Comparison of ENCODE assay signal across 1 cellular context in the genomic region with DNA sequence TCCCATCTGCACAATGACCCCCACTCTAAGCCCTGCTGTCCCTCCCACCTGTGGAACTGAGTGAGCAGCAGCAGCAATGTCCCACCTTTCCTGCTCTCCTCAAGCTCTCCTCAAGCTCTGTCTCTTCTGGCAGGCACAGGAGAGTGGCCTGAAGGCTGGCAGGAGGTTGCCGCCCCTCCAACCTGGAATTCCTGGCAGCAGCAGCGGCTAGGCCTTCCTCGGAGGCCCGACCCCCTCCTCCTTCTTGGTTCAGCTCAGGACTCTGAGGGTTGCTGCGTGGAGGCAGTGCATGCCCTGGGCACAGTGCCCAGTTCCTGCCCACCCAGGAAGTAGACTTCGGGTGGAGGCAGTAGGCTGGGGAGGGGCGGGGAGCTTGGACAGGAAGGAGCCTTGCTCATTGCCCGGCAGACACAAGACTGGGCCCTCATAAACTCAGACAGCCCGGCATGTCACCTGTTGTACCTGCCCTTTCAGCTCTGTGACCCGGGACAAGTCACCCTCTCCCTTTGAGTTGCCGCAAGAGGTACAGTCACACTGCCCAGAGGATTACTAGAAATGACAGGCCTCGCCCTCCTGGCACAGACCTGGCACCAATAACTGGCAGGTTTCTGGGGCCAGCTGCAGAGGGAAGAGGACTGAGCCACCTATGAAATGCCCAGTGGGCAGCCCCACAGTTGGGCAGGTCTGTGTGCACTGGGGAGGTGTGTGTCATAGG.
TF ChIP-seq lines count a peak whose summit lies in the region.

No MANE protein-coding gene starts in this region.

TF ChIP-seq in HepG2, 621 proteins besides CTCF, POLR2A, EP300 and RAD21 (continued from another document and continues in another):
- TF ChIP-seq, protein P1, sequence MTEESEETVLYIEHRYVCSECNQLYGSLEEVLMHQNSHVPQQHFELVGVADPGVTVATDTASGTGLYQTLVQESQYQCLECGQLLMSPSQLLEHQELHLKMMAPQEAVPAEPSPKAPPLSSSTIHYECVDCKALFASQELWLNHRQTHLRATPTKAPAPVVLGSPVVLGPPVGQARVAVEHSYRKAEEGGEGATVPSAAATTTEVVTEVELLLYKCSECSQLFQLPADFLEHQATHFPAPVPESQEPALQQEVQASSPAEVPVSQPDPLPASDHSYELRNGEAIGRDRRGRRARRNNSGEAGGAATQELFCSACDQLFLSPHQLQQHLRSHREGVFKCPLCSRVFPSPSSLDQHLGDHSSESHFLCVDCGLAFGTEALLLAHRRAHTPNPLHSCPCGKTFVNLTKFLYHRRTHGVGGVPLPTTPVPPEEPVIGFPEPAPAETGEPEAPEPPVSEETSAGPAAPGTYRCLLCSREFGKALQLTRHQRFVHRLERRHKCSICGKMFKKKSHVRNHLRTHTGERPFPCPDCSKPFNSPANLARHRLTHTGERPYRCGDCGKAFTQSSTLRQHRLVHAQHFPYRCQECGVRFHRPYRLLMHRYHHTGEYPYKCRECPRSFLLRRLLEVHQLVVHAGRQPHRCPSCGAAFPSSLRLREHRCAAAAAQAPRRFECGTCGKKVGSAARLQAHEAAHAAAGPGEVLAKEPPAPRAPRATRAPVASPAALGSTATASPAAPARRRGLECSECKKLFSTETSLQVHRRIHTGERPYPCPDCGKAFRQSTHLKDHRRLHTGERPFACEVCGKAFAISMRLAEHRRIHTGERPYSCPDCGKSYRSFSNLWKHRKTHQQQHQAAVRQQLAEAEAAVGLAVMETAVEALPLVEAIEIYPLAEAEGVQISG (CRISPR knock-in tag; IDR thresholded peaks at IDR 0.05): no peak
- no peak for TF ChIP-seq ZNF549 (CRISPR knock-in tag; IDR thresholded peaks at IDR 0.05)
- TF ChIP-seq IKZF1 (IDR thresholded peaks at IDR 0.05): no peak
- no peak for TF ChIP-seq AGO2 (optimal IDR thresholded peaks at IDR 0.05; ENCODE audit: low read depth, low read length)
- no peak for TF ChIP-seq ZBTB1 (CRISPR knock-in tag; IDR thresholded peaks at IDR 0.05; ENCODE audit: borderline replicate concordance)
- TF ChIP-seq BCL6 (CRISPR knock-in tag; IDR thresholded peaks at IDR 0.05): peak; percentile 42; the same call in 1 of the 2 replicates
- no peak for TF ChIP-seq ATF7 (IDR thresholded peaks at IDR 0.05)
- no peak for TF ChIP-seq ATF7 (CRISPR knock-in tag; IDR thresholded peaks at IDR 0.05)
- no peak for TF ChIP-seq CAMTA2 (CRISPR knock-in tag; IDR thresholded peaks at IDR 0.05; ENCODE audit: borderline replicate concordance)
- TF ChIP-seq XRCC5 (optimal IDR thresholded peaks at IDR 0.05; ENCODE audit: low read length): no peak
- no peak for TF ChIP-seq JDP2 (CRISPR knock-in tag; IDR thresholded peaks at IDR 0.05; ENCODE audit: borderline replicate concordance)
- peak; percentile 47; the same call in 1 of the 2 replicates for TF ChIP-seq POLR2G (IDR thresholded peaks at IDR 0.05; ENCODE audit: low read depth, low read length)
- TF ChIP-seq ZSCAN25 (CRISPR knock-in tag; IDR thresholded peaks at IDR 0.05): 0 out of 2 replicates have a peak, but pooled peaks have one; percentile 18
- TF ChIP-seq PHB2 (IDR thresholded peaks at IDR 0.05; ENCODE audit: partially characterized antibody): no peak
- no peak for TF ChIP-seq ZKSCAN5 (CRISPR knock-in tag; IDR thresholded peaks at IDR 0.05)
- TF ChIP-seq TBX2 (CRISPR knock-in tag; IDR thresholded peaks at IDR 0.05; ENCODE audit: borderline replicate concordance): peak; percentile 29; the same call in 1 of the 2 replicates
- TF ChIP-seq, protein P2, sequence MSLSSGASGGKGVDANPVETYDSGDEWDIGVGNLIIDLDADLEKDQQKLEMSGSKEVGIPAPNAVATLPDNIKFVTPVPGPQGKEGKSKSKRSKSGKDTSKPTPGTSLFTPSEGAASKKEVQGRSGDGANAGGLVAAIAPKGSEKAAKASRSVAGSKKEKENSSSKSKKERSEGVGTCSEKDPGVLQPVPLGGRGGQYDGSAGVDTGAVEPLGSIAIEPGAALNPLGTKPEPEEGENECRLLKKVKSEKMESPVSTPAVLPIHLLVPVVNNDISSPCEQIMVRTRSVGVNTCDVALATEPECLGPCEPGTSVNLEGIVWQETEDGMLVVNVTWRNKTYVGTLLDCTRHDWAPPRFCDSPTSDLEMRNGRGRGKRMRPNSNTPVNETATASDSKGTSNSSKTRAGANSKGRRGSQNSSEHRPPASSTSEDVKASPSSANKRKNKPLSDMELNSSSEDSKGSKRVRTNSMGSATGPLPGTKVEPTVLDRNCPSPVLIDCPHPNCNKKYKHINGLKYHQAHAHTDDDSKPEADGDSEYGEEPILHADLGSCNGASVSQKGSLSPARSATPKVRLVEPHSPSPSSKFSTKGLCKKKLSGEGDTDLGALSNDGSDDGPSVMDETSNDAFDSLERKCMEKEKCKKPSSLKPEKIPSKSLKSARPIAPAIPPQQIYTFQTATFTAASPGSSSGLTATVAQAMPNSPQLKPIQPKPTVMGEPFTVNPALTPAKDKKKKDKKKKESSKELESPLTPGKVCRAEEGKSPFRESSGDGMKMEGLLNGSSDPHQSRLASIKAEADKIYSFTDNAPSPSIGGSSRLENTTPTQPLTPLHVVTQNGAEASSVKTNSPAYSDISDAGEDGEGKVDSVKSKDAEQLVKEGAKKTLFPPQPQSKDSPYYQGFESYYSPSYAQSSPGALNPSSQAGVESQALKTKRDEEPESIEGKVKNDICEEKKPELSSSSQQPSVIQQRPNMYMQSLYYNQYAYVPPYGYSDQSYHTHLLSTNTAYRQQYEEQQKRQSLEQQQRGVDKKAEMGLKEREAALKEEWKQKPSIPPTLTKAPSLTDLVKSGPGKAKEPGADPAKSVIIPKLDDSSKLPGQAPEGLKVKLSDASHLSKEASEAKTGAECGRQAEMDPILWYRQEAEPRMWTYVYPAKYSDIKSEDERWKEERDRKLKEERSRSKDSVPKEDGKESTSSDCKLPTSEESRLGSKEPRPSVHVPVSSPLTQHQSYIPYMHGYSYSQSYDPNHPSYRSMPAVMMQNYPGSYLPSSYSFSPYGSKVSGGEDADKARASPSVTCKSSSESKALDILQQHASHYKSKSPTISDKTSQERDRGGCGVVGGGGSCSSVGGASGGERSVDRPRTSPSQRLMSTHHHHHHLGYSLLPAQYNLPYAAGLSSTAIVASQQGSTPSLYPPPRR (CRISPR knock-in tag; IDR thresholded peaks at IDR 0.05; ENCODE audit: borderline replicate concordance): 0 out of 2 replicates have a peak, but pooled peaks have one; percentile 39
- TF ChIP-seq ZNF441 (CRISPR knock-in tag; IDR thresholded peaks at IDR 0.05; ENCODE audit: borderline replicate concordance): no peak
- TF ChIP-seq ZBTB20 (CRISPR knock-in tag; IDR thresholded peaks at IDR 0.05; ENCODE audit: borderline replicate concordance, low read depth): no peak
- TF ChIP-seq ZNF777 (CRISPR knock-in tag; IDR thresholded peaks at IDR 0.05): no peak
- no peak for TF ChIP-seq SAFB2 (CRISPR knock-in tag; IDR thresholded peaks at IDR 0.05; ENCODE audit: borderline replicate concordance, low read depth)
- no peak for TF ChIP-seq ZNF740 (CRISPR knock-in tag; IDR thresholded peaks at IDR 0.05)
- no peak for TF ChIP-seq ATF2 (CRISPR knock-in tag; IDR thresholded peaks at IDR 0.05)
- TF ChIP-seq, protein P3, sequence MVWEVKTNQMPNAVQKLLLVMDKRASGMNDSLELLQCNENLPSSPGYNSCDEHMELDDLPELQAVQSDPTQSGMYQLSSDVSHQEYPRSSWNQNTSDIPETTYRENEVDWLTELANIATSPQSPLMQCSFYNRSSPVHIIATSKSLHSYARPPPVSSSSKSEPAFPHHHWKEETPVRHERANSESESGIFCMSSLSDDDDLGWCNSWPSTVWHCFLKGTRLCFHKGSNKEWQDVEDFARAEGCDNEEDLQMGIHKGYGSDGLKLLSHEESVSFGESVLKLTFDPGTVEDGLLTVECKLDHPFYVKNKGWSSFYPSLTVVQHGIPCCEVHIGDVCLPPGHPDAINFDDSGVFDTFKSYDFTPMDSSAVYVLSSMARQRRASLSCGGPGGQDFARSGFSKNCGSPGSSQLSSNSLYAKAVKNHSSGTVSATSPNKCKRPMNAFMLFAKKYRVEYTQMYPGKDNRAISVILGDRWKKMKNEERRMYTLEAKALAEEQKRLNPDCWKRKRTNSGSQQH (CRISPR knock-in tag; IDR thresholded peaks at IDR 0.05; ENCODE audit: low read depth): no peak
- no peak for TF ChIP-seq FOXP1 (IDR thresholded peaks at IDR 0.05)
- no peak for TF ChIP-seq FOXP1 (CRISPR knock-in tag; IDR thresholded peaks at IDR 0.05)
- TF ChIP-seq HCFC1 (IDR thresholded peaks at IDR 0.05; ENCODE audit: low read depth, low read length): no peak
- TF ChIP-seq NFE2 (CRISPR knock-in tag; IDR thresholded peaks at IDR 0.05): no peak
- no peak for TF ChIP-seq TARDBP (CRISPR knock-in tag; IDR thresholded peaks at IDR 0.05)
- TF ChIP-seq EEA1 (CRISPR knock-in tag; IDR thresholded peaks at IDR 0.05; ENCODE audit: borderline replicate concordance): 0 out of 2 replicates have a peak, but pooled peaks have one; percentile 47
- no peak for TF ChIP-seq ZBTB3 (CRISPR knock-in tag; IDR thresholded peaks at IDR 0.05; ENCODE audit: borderline replicate concordance, low read depth)
- no peak for TF ChIP-seq LBX2 (CRISPR knock-in tag; IDR thresholded peaks at IDR 0.05; ENCODE audit: borderline replicate concordance)
- no peak for TF ChIP-seq NFE2L2 (IDR thresholded peaks at IDR 0.05; ENCODE audit: low read length)
- 0 out of 2 replicates have a peak, but pooled peaks have one; percentile 39 for TF ChIP-seq ZSCAN31 (CRISPR knock-in tag; IDR thresholded peaks at IDR 0.05; ENCODE audit: low read depth)
- TF ChIP-seq DMAP1 (CRISPR knock-in tag; IDR thresholded peaks at IDR 0.05): peak; percentile 29; the same call in 1 of the 2 replicates
- TF ChIP-seq HNRNPL (IDR thresholded peaks at IDR 0.05; ENCODE audit: low read depth, low read length): peak; percentile 99
- TF ChIP-seq RXRA (CRISPR knock-in tag; IDR thresholded peaks at IDR 0.05): peak; percentile 52; the same call in 1 of the 2 replicates
- TF ChIP-seq RBFOX2 (IDR thresholded peaks at IDR 0.05; ENCODE audit: low read depth, low read length): no peak
- TF ChIP-seq ZNF530 (CRISPR knock-in tag; IDR thresholded peaks at IDR 0.05; ENCODE audit: low read depth): no peak
- TF ChIP-seq FOXA3 (CRISPR knock-in tag; IDR thresholded peaks at IDR 0.05): 0 out of 2 replicates have a peak, but pooled peaks have one; percentile 11
- TF ChIP-seq ZNF619 (CRISPR knock-in tag; IDR thresholded peaks at IDR 0.05): 0 out of 2 replicates have a peak, but pooled peaks have one; percentile 14
- TF ChIP-seq HOXA5 (CRISPR knock-in tag; IDR thresholded peaks at IDR 0.05): no peak
- TF ChIP-seq MEF2D (CRISPR knock-in tag; IDR thresholded peaks at IDR 0.05): 0 out of 2 replicates have a peak, but pooled peaks have one; percentile 27
- no peak for TF ChIP-seq HNF1B (CRISPR knock-in tag; IDR thresholded peaks at IDR 0.05)
- no peak for TF ChIP-seq ZNF20 (CRISPR knock-in tag; IDR thresholded peaks at IDR 0.05)
- TF ChIP-seq, protein P4, sequence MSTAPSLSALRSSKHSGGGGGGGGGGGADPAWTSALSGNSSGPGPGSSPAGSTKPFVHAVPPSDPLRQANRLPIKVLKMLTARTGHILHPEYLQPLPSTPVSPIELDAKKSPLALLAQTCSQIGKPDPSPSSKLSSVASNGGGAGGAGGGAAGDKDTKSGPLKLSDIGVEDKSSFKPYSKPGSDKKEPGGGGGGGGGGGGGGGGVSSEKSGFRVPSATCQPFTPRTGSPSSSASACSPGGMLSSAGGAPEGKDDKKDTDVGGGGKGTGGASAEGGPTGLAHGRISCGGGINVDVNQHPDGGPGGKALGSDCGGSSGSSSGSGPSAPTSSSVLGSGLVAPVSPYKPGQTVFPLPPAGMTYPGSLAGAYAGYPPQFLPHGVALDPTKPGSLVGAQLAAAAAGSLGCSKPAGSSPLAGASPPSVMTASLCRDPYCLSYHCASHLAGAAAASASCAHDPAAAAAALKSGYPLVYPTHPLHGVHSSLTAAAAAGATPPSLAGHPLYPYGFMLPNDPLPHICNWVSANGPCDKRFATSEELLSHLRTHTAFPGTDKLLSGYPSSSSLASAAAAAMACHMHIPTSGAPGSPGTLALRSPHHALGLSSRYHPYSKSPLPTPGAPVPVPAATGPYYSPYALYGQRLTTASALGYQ (CRISPR knock-in tag; IDR thresholded peaks at IDR 0.05): no peak
- TF ChIP-seq ATF7-NPFF (CRISPR knock-in tag; IDR thresholded peaks at IDR 0.05; ENCODE audit: low read depth): no peak; the same call in 1 of the 2 replicates
